In genomic region chr5:52800394-52801213, GRCh38 we compare ENCODE assay signal across 8 cellular contexts. TPM values are rescaled to one million over a fixed set of nuclear protein-coding genes. Genes with fewer than 3 reads are reported as not detected.
DNase-seq lines count a peak whose midpoint lies in the region; ATAC-seq lines count a peak whose summit lies in the region.

No MANE protein-coding gene starts in this region.

- CTCF ChIA-PET in activated CD4-positive, alpha-beta T cell treated with anti-CD3 and anti-CD28 coated beads, Interleukin-2, amount 10 ng/mL, durations not matched to agents 7 days and 5 days (lab: Charles Lee): interaction anchor here (0.7 to 1.8 kb wide), 5 partner anchors 10 to 136 kb away, joined by 3 to 5 read pairs (median 4); no protein-coding TSS in a partner anchor

- no peaks in the 10 kb centered on the region for H3K9me3 Mint-ChIP-seq in activated CD4-positive, alpha-beta T cell treated with anti-CD3 and anti-CD28 coated beads, Interleukin-2, amount 10 ng/mL, durations not matched to agents 7 days and 5 days

- H3K27me3 Mint-ChIP-seq in activated CD4-positive, alpha-beta T cell treated with anti-CD3 and anti-CD28 coated beads, Interleukin-2, amount 10 ng/mL, durations not matched to agents 7 days and 5 days: no peaks in the 10 kb centered on the region

- peaks cover 56% of the 10 kb centered on the region for H3K4me1 Mint-ChIP-seq in activated CD4-positive, alpha-beta T cell treated with anti-CD3 and anti-CD28 coated beads, Interleukin-2, amount 10 ng/mL, durations not matched to agents 7 days and 5 days

- POLR2A ChIA-PET in activated CD4-positive, alpha-beta T cell treated with anti-CD3 and anti-CD28 coated beads, Interleukin-2, amount 10 ng/mL, durations not matched to agents 7 days and 5 days (lab: Charles Lee): no interaction called here

- peaks cover 24% of the 10 kb centered on the region for H3K36me3 Mint-ChIP-seq in activated CD4-positive, alpha-beta T cell treated with anti-CD3 and anti-CD28 coated beads, Interleukin-2, amount 10 ng/mL, durations not matched to agents 7 days and 5 days (ENCODE audit: low read depth)

- peak; percentile 68 for DNase-seq in DMS 273 (lab: John Stamatoyannopoulos, UW; ENCODE audit: unreplicated experiment)
- no peak for DNase-seq in DMS 273 treated with DMSO at 0.1 percent for 48 hours (lab: John Stamatoyannopoulos, UW)
- DNase-seq in NAMALWA (ENCODE audit: low spot score): peak; percentile 32
- peak; percentile 58 for DNase-seq in activated CD4-positive, alpha-beta T cell treated with anti-CD3 and anti-CD28 coated beads, Interleukin-2, amount 10 ng/mL, durations not matched to agents 7 days and 5 days
- DNase-seq in dedifferentiated amniotic fluid mesenchymal stem cell (ENCODE audit: extremely low spot score): peak; percentile 40
- peak; percentile 68 for DNase-seq in left lobe of liver (ENCODE audit: low spot score)
- peak; percentile 26 for DNase-seq in stimulated activated CD4-positive, alpha-beta T cell treated with anti-CD3 and anti-CD28 coated beads, Interleukin-2, amount 100 ng/mL, for 4 hours (ENCODE audit: low read depth)

- H3K4me3 Mint-ChIP-seq in activated CD4-positive, alpha-beta T cell treated with anti-CD3 and anti-CD28 coated beads, Interleukin-2, amount 10 ng/mL, durations not matched to agents 7 days and 5 days: peak overlapping the region; percentile 94

- H3K27ac Mint-ChIP-seq in activated CD4-positive, alpha-beta T cell treated with anti-CD3 and anti-CD28 coated beads, Interleukin-2, amount 10 ng/mL, durations not matched to agents 7 days and 5 days: peak overlapping the region; percentile 94

- peak; percentile 43 for ATAC-seq in HG02571 (IDR thresholded peaks at IDR 0.05; ENCODE audit: unreplicated experiment)
- ATAC-seq in left lobe of liver: peak; percentile 63

RNA-seq across cellular contexts. Expression of gene ITGA1, which starts 12.9 kb away (rescaled TPM):
- 1 to 10 TPM; 2.6 to 3.2 TPM for total RNA-seq in activated CD4-positive, alpha-beta T cell treated with anti-CD3 and anti-CD28 coated beads, Interleukin-2, amount 10 ng/mL, durations not matched to agents 7 days and 5 days
- 69.5 TPM for total RNA-seq in left lobe of liver

RNA-seq across cellular contexts. Expression of gene PELO, which starts 12.9 kb away (rescaled TPM):
- total RNA-seq in activated CD4-positive, alpha-beta T cell treated with anti-CD3 and anti-CD28 coated beads, Interleukin-2, amount 10 ng/mL, durations not matched to agents 7 days and 5 days: 1 to 10 TPM; 7.8 to 9.3 TPM
- 21.0 TPM for total RNA-seq in left lobe of liver

Comparison
In these comparisons a context has a peak if more than half of its experiments do, and no peak if none do; other contexts are left out.
1. RNA of gene ITGA1, which starts 12.9 kb away (total RNA-seq): 69.5 TPM in left lobe of liver (single experiment); 2.6 to 3.2 TPM in activated CD4-positive, alpha-beta T cell treated with anti-CD3 and anti-CD28 coated beads, Interleukin-2, amount 10 ng/mL, durations not matched to agents 7 days and 5 days; every median in the first group is over 10 times any median in the second.